Comparison of ENCODE assay signal across 12 cellular contexts in the genomic region with DNA sequence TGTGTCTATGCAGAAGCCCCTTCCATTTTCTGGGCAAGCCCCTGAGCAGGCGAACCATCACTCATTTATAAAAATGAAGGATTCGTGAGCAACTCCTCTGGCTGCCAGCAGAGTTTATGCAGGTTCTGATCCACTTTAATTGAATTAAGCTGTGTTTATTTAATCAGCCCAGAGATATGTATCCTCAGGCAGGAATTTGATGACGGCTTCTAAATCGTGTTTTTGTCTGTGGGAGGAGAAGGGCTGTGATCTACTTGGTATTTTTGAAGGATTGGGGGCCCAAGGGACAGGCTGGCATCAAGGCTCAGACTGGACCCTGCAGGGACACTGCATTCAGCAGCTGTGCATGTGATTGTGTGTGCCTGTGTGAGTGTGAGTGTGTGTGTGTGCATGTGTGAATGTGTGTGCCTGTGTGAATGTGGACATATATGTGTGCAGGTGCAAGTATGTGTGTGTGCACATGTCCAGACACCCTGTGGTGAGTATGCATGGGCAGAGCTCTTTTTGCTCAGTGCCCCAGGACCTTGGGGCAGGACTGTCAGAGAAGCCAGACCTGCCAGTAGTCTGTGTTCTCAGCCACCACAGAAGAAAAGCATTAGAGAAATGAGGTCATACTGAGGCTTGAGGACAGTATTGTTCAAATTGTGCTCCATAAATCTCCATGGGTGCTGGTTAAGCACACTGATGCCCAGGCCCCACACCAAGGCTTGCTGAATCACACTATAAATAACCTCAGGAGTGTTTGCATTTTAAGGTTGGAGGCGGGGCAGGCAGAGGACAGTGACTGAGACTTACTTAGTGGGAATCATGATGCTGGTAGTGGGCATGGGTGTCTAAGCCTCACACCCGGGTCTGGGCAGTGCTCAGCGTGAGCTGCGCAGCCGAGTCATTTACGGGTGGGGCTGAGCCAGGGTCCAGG.
A peak's percentile ranks its signal among the peaks of the same experiment; 100 is the strongest.
DNase-seq lines count a peak whose midpoint lies in the region; ATAC-seq and TF ChIP-seq lines count a peak whose summit lies in the region.
"Had no signal": no experiment of that assay in that cellular context is flagged by ENCODE, and none has a peak within 500 bp of the region (broad histone marks: within the 10 kb centered on the region; RNA-seq: fewer than 3 reads in every experiment).

No MANE protein-coding gene starts in this region.

- H3K27me3 ChIP-seq in RWPE2 (ENCODE audit: insufficient read depth, poor library complexity, severe bottlenecking): no peaks in the 10 kb centered on the region
- no peaks in the 10 kb centered on the region for H3K27me3 ChIP-seq in sigmoid colon

- no peak overlapping the region for H3K4me3 ChIP-seq in RWPE2 (ENCODE audit: severe bottlenecking)
- no peak overlapping the region for H3K4me3 ChIP-seq in fibroblast of mammary gland (ENCODE audit: control insufficient read depth, low read depth, low read length)
- no peak overlapping the region for H3K4me3 ChIP-seq in sigmoid colon

- TF ChIP-seq EP300 in sigmoid colon (IDR thresholded peaks at IDR 0.05): no peak

- H3K9me3 ChIP-seq in RWPE2 (ENCODE audit: severe bottlenecking): no peaks in the 10 kb centered on the region
- no peaks in the 10 kb centered on the region for H3K9me3 ChIP-seq in sigmoid colon

- 69 to 82% methylated on average over 10 of the region's 10 CpGs for WGBS in sigmoid colon, 2 donors

- TF ChIP-seq POLR2A in sigmoid colon (IDR thresholded peaks at IDR 0.05): no peak

- H3K36me3 ChIP-seq in RWPE2 (ENCODE audit: low read depth) (no peaks in the 10 kb centered on the region), sigmoid colon (no peaks in the 10 kb centered on the region)

- no peak for TF ChIP-seq CTCF in RWPE2 (IDR thresholded peaks at IDR 0.05; ENCODE audit: poor library complexity, severe bottlenecking)
- no peak for TF ChIP-seq CTCF in fibroblast of mammary gland (conservative IDR thresholded peaks at IDR 0.05; ENCODE audit: control insufficient read depth, insufficient read depth, low read depth, low read length)
- no peak for TF ChIP-seq CTCF in sigmoid colon (IDR thresholded peaks at IDR 0.05)

- intact Hi-C loops in sigmoid colon (cut with DNase I): no loop called here

- DNase-seq in NCI-H146 (lab: John Stamatoyannopoulos, UW) (peak; percentile 26), NCI-H146 treated with DMSO at 0.1 percent for 48 hours (lab: John Stamatoyannopoulos, UW; ENCODE audit: unreplicated experiment) (no peak), RWPE2 (ENCODE audit: low spot score) (no peak), fibroblast of mammary gland (ENCODE audit: low read depth) (peak; percentile 88), sigmoid colon (peak; percentile 65)
- DNase-seq: activated CD4-positive, alpha-beta T cell treated with anti-CD3 and anti-CD28 coated beads for 36 hours; GF-D8; NCI-H526 treated with DMSO at 0.1 percent for 48 hours had no signal

- H3K4me1 ChIP-seq in RWPE2 (ENCODE audit: insufficient read depth, poor library complexity, severe bottlenecking) (no peaks in the 10 kb centered on the region), sigmoid colon (peaks cover 0 to 24% (median 18%) of the 10 kb centered on the region in 4 donors)

- no peak overlapping the region for H3K27ac ChIP-seq in RWPE2 (ENCODE audit: poor library complexity, severe bottlenecking)
- H3K27ac ChIP-seq in sigmoid colon: peak overlapping the region in 2 of 4 donors; percentile 51 to 71
- H3K27ac ChIP-seq: HL-60 had no signal

- ATAC-seq in RWPE2 (ENCODE audit: low read depth) (peak; percentile 40; the same call in 2 of the 3 replicates), HG03439 (IDR thresholded peaks at IDR 0.05; ENCODE audit: unreplicated experiment) (no peak), HG02938 (IDR thresholded peaks at IDR 0.05; ENCODE audit: unreplicated experiment) (no peak), GM21390 (IDR thresholded peaks at IDR 0.05; ENCODE audit: unreplicated experiment) (no peak)
- ATAC-seq: activated CD4-positive, alpha-beta T cell treated with anti-CD3 and anti-CD28 coated beads for 36 hours had no signal

Comparison
In these comparisons a context has a peak if more than half of its experiments do, and no peak if none do; other contexts are left out.
1. DNase-seq: peak in NCI-H146 (single experiment), fibroblast of mammary gland (single experiment) and sigmoid colon (single experiment); none in NCI-H146 treated with DMSO at 0.1 percent for 48 hours (single experiment) and RWPE2 (single experiment).